ENCODE assay signal across 15 cellular contexts in the genomic region with DNA sequence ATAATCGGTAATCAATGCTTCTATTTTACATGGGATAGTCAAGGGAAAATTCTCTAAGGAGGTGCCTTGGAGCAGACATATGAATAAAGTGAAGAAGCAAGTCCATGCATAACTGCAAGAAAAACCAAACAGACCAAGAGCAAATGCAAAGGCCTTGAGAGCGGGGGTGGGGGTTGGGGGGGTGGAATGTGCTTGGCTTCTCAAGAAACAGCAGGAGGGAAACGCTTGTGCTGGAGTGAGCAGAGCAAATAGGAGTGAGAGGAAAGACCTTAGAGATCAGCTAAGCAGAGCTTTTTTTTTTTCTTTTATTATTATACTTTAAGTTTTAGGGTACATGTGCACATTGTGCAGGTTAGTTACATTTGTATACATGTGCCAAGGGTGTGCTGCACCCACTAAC.
A peak's percentile ranks its signal among the peaks of the same experiment; 100 is the strongest.
DNase-seq lines count a peak whose midpoint lies in the region; ATAC-seq and TF ChIP-seq lines count a peak whose summit lies in the region.
"Had no signal": no experiment of that assay in that cellular context is flagged by ENCODE, and none has a peak within 500 bp of the region (broad histone marks: within the 10 kb centered on the region; RNA-seq: fewer than 3 reads in every experiment).

No MANE protein-coding gene starts in this region.

- H3K79me2 ChIP-seq in GM23338 (replicated peaks; ENCODE audit: insufficient read depth) (no peaks in the 10 kb centered on the region), neural cell (replicated peaks; ENCODE audit: insufficient read depth, low read length) (no peaks in the 10 kb centered on the region)

- H3K9me3 Mint-ChIP-seq in GM23338 (peaks cover 10% of the 10 kb centered on the region), endodermal cell (peaks cover 18% of the 10 kb centered on the region)

- ATAC-seq in GM23338 (peak; percentile 39; the same call in 1 of the 3 replicates), HG03196 (IDR thresholded peaks at IDR 0.05; ENCODE audit: unreplicated experiment) (no peak)
- ATAC-seq: K562 had no signal

- H3K4me3 Mint-ChIP-seq in GM23338 (no peak overlapping the region), endodermal cell (no peak overlapping the region)
- H3K4me3 Mint-ChIP-seq: CD14-positive monocyte; CD4-positive, alpha-beta memory T cell had no signal

- peaks cover 12% of the 10 kb centered on the region; the same call in 1 of the 2 replicates for H3K9me2 ChIP-seq in GM23338 (ENCODE audit: insufficient read depth)
- H3K9me2 ChIP-seq in neural cell (ENCODE audit: insufficient read depth, low read length) = no peaks in the 10 kb centered on the region

- H3K36me3 Mint-ChIP-seq in GM23338 (ENCODE audit: low read depth) (peaks cover 15% of the 10 kb centered on the region; the same call in 2 of the 3 replicates), endodermal cell (ENCODE audit: low read depth) (peaks cover 2% of the 10 kb centered on the region)
- H3K36me3 Mint-ChIP-seq: CD14-positive monocyte; CD4-positive, alpha-beta memory T cell had no signal

- no peak for TF ChIP-seq CTCF in GM23338 (conservative IDR thresholded peaks at IDR 0.05; ENCODE audit: low read depth in 2 of 2)
- TF ChIP-seq CTCF in endodermal cell (conservative IDR thresholded peaks at IDR 0.05) = no peak
- TF ChIP-seq CTCF in neural cell (IDR thresholded peaks at IDR 0.05; ENCODE audit: poor library complexity, severe bottlenecking) = no peak
- TF ChIP-seq CTCF in A673 (conservative IDR thresholded peaks at IDR 0.05; ENCODE audit: low read depth, low read length) = no peak

- intact Hi-C loops in A673 (cut with micrococcal nuclease; ENCODE audit: unreplicated experiment) = no loop called here

- no peaks in the 10 kb centered on the region for H4K20me1 ChIP-seq in GM23338 (replicated peaks; ENCODE audit: insufficient read depth)
- H4K20me1 ChIP-seq in neural cell (ENCODE audit: insufficient read depth) = no peaks in the 10 kb centered on the region
- H4K20me1 ChIP-seq: BLaER1 had no signal

- H3K9ac ChIP-seq in NT2/D1 (ENCODE audit: insufficient read length, low read depth) = no peak overlapping the region
- H3K9ac ChIP-seq in endodermal cell (ENCODE audit: extremely low read depth, low read length, poor library complexity, severe bottlenecking) = no peak overlapping the region
- no peak overlapping the region for H3K9ac ChIP-seq in neural cell (ENCODE audit: low read length)
- H3K9ac ChIP-seq: BLaER1 had no signal

- H3K27ac Mint-ChIP-seq in GM23338 (no peak overlapping the region), endodermal cell (no peak overlapping the region)
- H3K27ac Mint-ChIP-seq: CD14-positive monocyte; CD4-positive, alpha-beta memory T cell had no signal

- no peak overlapping the region for H3K4me3 ChIP-seq in GM23338
- H3K4me3 ChIP-seq in NT2/D1 (ENCODE audit: insufficient read length, low read depth) = no peak overlapping the region
- no peak overlapping the region for H3K4me3 ChIP-seq in endodermal cell (ENCODE audit: low read length)
- no peak overlapping the region for H3K4me3 ChIP-seq in neural cell (ENCODE audit: low read length)
- H3K4me3 ChIP-seq in A673 (ENCODE audit: low read depth, low read length, poor library complexity, severe bottlenecking) = no peak overlapping the region
- H3K4me3 ChIP-seq: BLaER1, HAP-1, K562 had no signal

- H3K4me1 ChIP-seq in GM23338 (ENCODE audit: insufficient read depth) = no peaks in the 10 kb centered on the region; the same call in 1 of the 2 replicates
- H3K4me1 ChIP-seq in NT2/D1 (ENCODE audit: insufficient read depth, insufficient read length) = no peaks in the 10 kb centered on the region
- H3K4me1 ChIP-seq in endodermal cell (ENCODE audit: control insufficient read depth, insufficient read depth, low read length) = peaks cover 6% of the 10 kb centered on the region
- no peaks in the 10 kb centered on the region for H3K4me1 ChIP-seq in A673 (ENCODE audit: insufficient read depth, low read length, poor library complexity, severe bottlenecking)
- H3K4me1 ChIP-seq: BLaER1, HAP-1 had no signal

- TF ChIP-seq RAD21 in neural cell (conservative IDR thresholded peaks at IDR 0.05) = no peak

- H3K4me1 Mint-ChIP-seq in GM23338 (peaks cover 3% of the 10 kb centered on the region), endodermal cell (peaks cover 38% of the 10 kb centered on the region)
- H3K4me1 Mint-ChIP-seq: CD14-positive monocyte; CD4-positive, alpha-beta memory T cell had no signal

- no peak overlapping the region for H3K4me2 ChIP-seq in GM23338
- no peak overlapping the region for H3K4me2 ChIP-seq in neural cell (ENCODE audit: low read length)
- H3K4me2 ChIP-seq: BLaER1 had no signal

- H3K36me3 ChIP-seq in GM23338 (ENCODE audit: insufficient read depth) (0 out of 2 replicates have a peak, but pooled peaks cover 4% of the 10 kb centered on the region), NT2/D1 (ENCODE audit: insufficient read depth, insufficient read length, low read length) (no peaks in the 10 kb centered on the region), endodermal cell (ENCODE audit: control insufficient read depth, insufficient read depth, low read length) (no peaks in the 10 kb centered on the region), neural cell (ENCODE audit: insufficient read depth, low read length) (no peaks in the 10 kb centered on the region), A673 (ENCODE audit: insufficient read depth, low read length, poor library complexity, severe bottlenecking) (no peaks in the 10 kb centered on the region)
- H3K36me3 ChIP-seq: BLaER1, HAP-1 had no signal

- H3K27ac ChIP-seq in GM23338 (ENCODE audit: low read depth) = no peak overlapping the region
- H3K27ac ChIP-seq in endodermal cell (ENCODE audit: low read depth, low read length) = no peak overlapping the region
- H3K27ac ChIP-seq in neural cell (ENCODE audit: low read length) = peak overlapping the region; percentile 60
- H3K27ac ChIP-seq in A673 (ENCODE audit: low read depth, low read length, poor library complexity, severe bottlenecking) = no peak overlapping the region
- H3K27ac ChIP-seq: BLaER1 had no signal

- TF ChIP-seq EP300 in neural cell (conservative IDR thresholded peaks at IDR 0.05; ENCODE audit: poor library complexity, severe bottlenecking) = no peak

- H3K27me3 Mint-ChIP-seq in GM23338 (ENCODE audit: insufficient read depth, low read depth, poor library complexity) = no peaks in the 10 kb centered on the region
- H3K27me3 Mint-ChIP-seq in endodermal cell (ENCODE audit: insufficient read depth) = no peaks in the 10 kb centered on the region

- H3K27me3 ChIP-seq in GM23338 (ENCODE audit: insufficient read depth) (no peaks in the 10 kb centered on the region), NT2/D1 (ENCODE audit: insufficient read depth, insufficient read length) (no peaks in the 10 kb centered on the region), endodermal cell (ENCODE audit: control insufficient read depth, insufficient read depth, low read length, poor library complexity, severe bottlenecking) (no peaks in the 10 kb centered on the region), neural cell (ENCODE audit: insufficient read depth, low read depth, low read length) (no peaks in the 10 kb centered on the region), A673 (replicated peaks; ENCODE audit: insufficient read depth, low read depth, low read length, poor library complexity) (no peaks in the 10 kb centered on the region)
- H3K27me3 ChIP-seq: BLaER1 had no signal

- DNase-seq in GM23338 (ENCODE audit: low spot score) (peak; percentile 67), NT2/D1 (ENCODE audit: low read depth, low spot score) (peak; percentile 52), endodermal cell (peak; percentile 68), A673 (ENCODE audit: low spot score) (no peak)
- DNase-seq: CD4-positive, alpha-beta memory T cell; DMS79 treated with DMSO at 0.1 percent for 48 hours; GF-D8; GOT3; IMR-90 had no signal

- H3K9me3 ChIP-seq in NT2/D1 (ENCODE audit: insufficient read depth, low read length) (no peaks in the 10 kb centered on the region), endodermal cell (ENCODE audit: control insufficient read depth, low read length) (peaks cover 25% of the 10 kb centered on the region), neural cell (ENCODE audit: low read length) (no peaks in the 10 kb centered on the region), A673 (ENCODE audit: low read depth, low read length, poor library complexity, severe bottlenecking) (no peaks in the 10 kb centered on the region)
- H3K9me3 ChIP-seq: HAP-1 had no signal

- POLR2A ChIA-PET in A673 (lab: Charles Lee; ENCODE audit: low non-redundant PET) = no interaction called here

- WGBS in endodermal cell (ENCODE audit: insufficient coverage in 1 of 2, insufficient read length in 1 of 2), 2 experiments = 66 to 80% methylated on average over 1 to 3 of the region's 3 CpGs

- BruUV-seq in A673 (replicated peaks; lab: Mats Ljungman, UMichigan) = no TSS peak

- H3F3A ChIP-seq in GM23338 (replicated peaks; ENCODE audit: low read depth) (no peaks in the 10 kb centered on the region), neural cell (ENCODE audit: insufficient read depth, low read length, poor library complexity, severe bottlenecking) (peaks cover 6% of the 10 kb centered on the region)

- CTCF ChIA-PET in A673 (lab: Charles Lee) = no interaction called here

- no peak overlapping the region for H2AFZ ChIP-seq in GM23338
- H2AFZ ChIP-seq in neural cell (ENCODE audit: low read depth, low read length) = no peak overlapping the region

TF ChIP-seq in GM23338, 12 proteins besides CTCF, POLR2A, EP300 and RAD21 (continues in another document):
- TF ChIP-seq JUNB (IDR thresholded peaks at IDR 0.05; ENCODE audit: unreplicated experiment) (no peak), CREB1 (CRISPR knock-in tag; IDR thresholded peaks at IDR 0.05; ENCODE audit: low read depth) (no peak)

TF ChIP-seq in neural cell, 6 proteins besides CTCF, POLR2A, EP300 and RAD21 (continues in another document):
- no peak for TF ChIP-seq MXI1 (conservative IDR thresholded peaks at IDR 0.05; ENCODE audit: poor library complexity, severe bottlenecking)
- no peak for TF ChIP-seq SMC3 (conservative IDR thresholded peaks at IDR 0.05; ENCODE audit: poor library complexity)
